13 cellular contexts compared by ENCODE assay signal in the genomic region with DNA sequence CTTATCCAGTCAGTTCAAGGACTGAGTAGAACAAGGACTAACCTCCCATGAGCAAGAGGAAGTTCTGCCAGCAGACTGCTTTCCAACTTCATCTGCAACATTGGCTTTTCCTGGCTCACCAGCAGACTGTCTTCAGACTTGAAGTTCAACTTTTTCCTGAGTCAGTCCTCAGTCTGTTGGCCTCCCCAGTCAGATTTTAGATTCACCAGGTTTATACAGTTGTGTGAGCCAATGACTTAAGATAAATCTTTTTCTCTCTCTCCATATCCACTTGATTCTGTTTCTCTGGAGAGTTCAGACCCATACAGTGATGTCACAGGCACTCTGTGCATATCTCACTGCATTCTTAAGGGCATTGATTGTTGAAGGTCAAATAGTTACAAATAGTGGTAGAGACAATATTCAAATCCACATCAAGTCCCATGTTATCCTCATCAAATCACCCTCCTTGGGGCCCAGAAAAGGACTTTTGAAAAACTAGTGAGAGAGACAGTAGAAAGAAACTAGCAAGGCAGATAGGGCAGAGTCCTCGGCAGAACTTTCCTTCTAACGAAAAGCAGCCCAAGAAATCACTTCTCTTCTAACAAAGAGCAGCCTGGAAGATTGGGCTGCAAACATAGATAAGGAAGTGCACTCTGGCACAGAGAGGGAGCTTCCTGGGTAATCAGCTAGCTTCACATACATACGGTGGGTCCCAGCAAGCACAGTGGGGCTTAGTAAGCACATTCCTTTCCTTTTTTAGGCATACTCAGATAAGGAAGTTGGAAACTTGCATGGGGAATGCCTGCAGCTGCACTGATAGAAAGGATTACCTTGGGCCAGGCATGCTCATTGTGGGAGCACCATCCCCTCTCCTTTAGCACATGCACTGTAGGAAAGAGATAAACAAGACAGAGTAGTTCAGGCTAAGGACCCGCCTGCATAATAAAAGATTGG.
DNase-seq lines count a peak whose midpoint lies in the region; ATAC-seq, FAIRE-seq and TF ChIP-seq lines count a peak whose summit lies in the region.
"Had no signal": no experiment of that assay in that cellular context is flagged by ENCODE, and none has a peak within 500 bp of the region (broad histone marks: within the 10 kb centered on the region; RNA-seq: fewer than 3 reads in every experiment).

No MANE protein-coding gene starts in this region.

- no peaks in the 10 kb centered on the region for H3K9me1 ChIP-seq in K562 (ENCODE audit: control insufficient read depth, insufficient read depth, low read length)

- H3K27ac ChIP-seq in K562 (ENCODE audit: extremely low read depth, low read depth, low read length) (no peak overlapping the region), iPS-18a (ENCODE audit: low read length) (peak overlapping the region; percentile 81), gastrocnemius medialis (peak overlapping the region in 1 of 4 donors; percentile 18)

- in situ Hi-C loops in K562 (cut with MboI): no loop called here
- in situ Hi-C loops in gastrocnemius medialis (cut with MboI; ENCODE audit: low sequenced_read_pairs in 4 of 4): no loop called here

- no peak overlapping the region for H3K4me2 ChIP-seq in K562 (ENCODE audit: insufficient read depth, low read length)

- POLR2A ChIA-PET in K562 (lab: Yijun Ruan, JAX): no interaction called here

- H3K27me3 ChIP-seq in K562 (ENCODE audit: control insufficient read depth in 2 of 2, insufficient read depth in 2 of 2, low read length in 2 of 2) (no peaks in the 10 kb centered on the region; a peak in 1 of 5 replicates), iPS-18a (ENCODE audit: control insufficient read depth, insufficient read depth, low read length) (no peaks in the 10 kb centered on the region), gastrocnemius medialis (no peaks in the 10 kb centered on the region)

- FAIRE-seq in K562 (lab: Jason Lieb, UNC): no peak

- no peak overlapping the region for H3K27ac Mint-ChIP-seq in CD14-positive monocyte
- H3K27ac Mint-ChIP-seq: activated naive CD8-positive, alpha-beta T cell had no signal

- H3K9me3 Mint-ChIP-seq in CD14-positive monocyte: peaks cover 10 to 27% (median 20%) of the 10 kb centered on the region in 7 donors

- H4K20me1 ChIP-seq in K562 (replicated peaks; ENCODE audit: control insufficient read depth, insufficient read depth, low read length): no peaks in the 10 kb centered on the region

- H3K36me3 ChIP-seq in K562 (ENCODE audit: control insufficient read depth, insufficient read depth, low read length): no peaks in the 10 kb centered on the region
- H3K36me3 ChIP-seq in iPS-18a (ENCODE audit: control insufficient read depth, low read depth, low read length): no peaks in the 10 kb centered on the region
- H3K36me3 ChIP-seq in gastrocnemius medialis: no peaks in the 10 kb centered on the region

- H3K4me1 ChIP-seq in K562 (replicated peaks in 1 of 2; ENCODE audit: control insufficient read depth in 2 of 2, insufficient read depth in 2 of 2, low read length in 2 of 2): no peaks in the 10 kb centered on the region
- H3K4me1 ChIP-seq in iPS-18a (ENCODE audit: control insufficient read depth, low read depth, low read length): peaks cover 49% of the 10 kb centered on the region
- peaks cover 4% of the 10 kb centered on the region in 2 donors for H3K4me1 ChIP-seq in gastrocnemius medialis

- H3K4me3 ChIP-seq in K562: no peak overlapping the region
- peak overlapping the region; percentile 14 for H3K4me3 ChIP-seq in iPS-18a (ENCODE audit: low read length)
- H3K4me3 ChIP-seq in gastrocnemius medialis: no peak overlapping the region

- no peaks in the 10 kb centered on the region for H3K36me3 Mint-ChIP-seq in CD14-positive monocyte
- H3K36me3 Mint-ChIP-seq: activated naive CD8-positive, alpha-beta T cell had no signal

- no peak overlapping the region for H3K4me3 Mint-ChIP-seq in CD14-positive monocyte
- H3K4me3 Mint-ChIP-seq: activated naive CD8-positive, alpha-beta T cell had no signal

- no peaks in the 10 kb centered on the region for H3K79me2 ChIP-seq in K562 (ENCODE audit: control insufficient read depth, insufficient read depth, low read length)

- H3K9ac ChIP-seq in K562 (ENCODE audit: insufficient read depth in 1 of 2, low read depth in 2 of 2, low read length in 2 of 2) (no peak overlapping the region), iPS-18a (ENCODE audit: low read length) (peak overlapping the region; percentile 59)

- no peak overlapping the region for H2AFZ ChIP-seq in K562 (ENCODE audit: low read depth, low read length)

- 0% methylated on average over 4 of the region's 4 CpGs for WGBS in K562 (ENCODE audit: insufficient coverage, low coverage, missing lambda C conversion rate)

- DNase-seq in GM03348 (ENCODE audit: low spot score) (peak; percentile 27), K562 (ENCODE audit: extremely low read depth in 1 of 4, low spot score in 3 of 4) (peak in 1 of 4 experiments; percentile 16), gastrocnemius medialis (peak; percentile 6 to 32), NCI-H446 treated with DMSO at 0.1 percent for 48 hours (lab: John Stamatoyannopoulos, UW) (no peak), CD14-positive monocyte (ENCODE audit: low spot score) (no peak)
- no peak for DNase-seq in NK-92 treated with Interleukin-12 subunit alpha and Interleukin-12 subunit beta, amount 100 ng/mL, for 24 hours (lab: John Stamatoyannopoulos, UW)
- DNase-seq: activated CD4-positive, alpha-beta T cell treated with anti-CD3 and anti-CD28 coated beads, Interleukin-2, amount 50 U/mL, for 48 hours; NCI-H2029 treated with DMSO at 0.1 percent for 48 hours; SHP77 treated with DMSO at 0.1 percent for 48 hours; stimulated activated CD4-positive, alpha-beta T cell treated with anti-CD3 and anti-CD28 coated beads, Interleukin-4, amount 100 ng/mL, for 24 hours had no signal

- CTCF ChIA-PET in K562 (lab: Yijun Ruan, JAX; ENCODE audit: low intra/inter-chr PET ratio): no interaction called here

- no peak for TF ChIP-seq RAD21 in K562 (CRISPR knock-in tag; conservative IDR thresholded peaks at IDR 0.05 in 1 of 2, IDR thresholded peaks at IDR 0.05 in 1 of 2)

- TF ChIP-seq CTCF in K562 (IDR thresholded peaks at IDR 0.05 in 2 of 3, conservative IDR thresholded peaks at IDR 0.05 in 1 of 3; ENCODE audit: insufficient read depth in 2 of 3, low read depth in 1 of 3, low read length in 3 of 3): no peak
- TF ChIP-seq CTCF in gastrocnemius medialis (IDR thresholded peaks at IDR 0.05 in 4 of 5, conservative IDR thresholded peaks at IDR 0.05 in 1 of 5): no peak
- no peak for TF ChIP-seq CTCF in CD14-positive monocyte (IDR thresholded peaks at IDR 0.05)

- peaks cover 0 to 5% (median 1%) of the 10 kb centered on the region in 3 donors for H3K27me3 Mint-ChIP-seq in CD14-positive monocyte (ENCODE audit: low read depth in 3 of 3)

- no peak for TF ChIP-seq EP300 in K562 (IDR thresholded peaks at IDR 0.05; ENCODE audit: low read length)

- BruUV-seq in K562 (replicated peaks; lab: Mats Ljungman, UMichigan): no TSS peak

- ATAC-seq in K562 (no peak), gastrocnemius medialis (peak in 1 of 2 donors; percentile 41), GM21825 (IDR thresholded peaks at IDR 0.05; ENCODE audit: unreplicated experiment) (no peak)

- H3K9me3 ChIP-seq in K562 (replicated peaks; ENCODE audit: control insufficient read depth, insufficient read depth, low read depth, low read length) (no peaks in the 10 kb centered on the region; the same call in 1 of the 2 replicates), iPS-18a (ENCODE audit: control insufficient read depth, low read depth, low read length) (no peaks in the 10 kb centered on the region), gastrocnemius medialis (no peaks in the 10 kb centered on the region)

- no peak for TF ChIP-seq POLR2A in K562 (conservative IDR thresholded peaks at IDR 0.05)
- no peak for TF ChIP-seq POLR2A in gastrocnemius medialis (IDR thresholded peaks at IDR 0.05)

- intact Hi-C loops in K562 (cut with micrococcal nuclease): no loop called here
- intact Hi-C loops in gastrocnemius medialis (cut with DNase I; ENCODE audit: low total_unique reads): no loop called here
- intact Hi-C loops in CD14-positive monocyte (cut with micrococcal nuclease): no loop called here

- H3K4me1 Mint-ChIP-seq in CD14-positive monocyte: no peaks in the 10 kb centered on the region

TF ChIP-seq in K562, 482 proteins besides CTCF, POLR2A, EP300 and RAD21 (continues in another document):
- TF ChIP-seq ZNF134 (CRISPR knock-in tag; conservative IDR thresholded peaks at IDR 0.05): no peak
- TF ChIP-seq AFF4 (CRISPR knock-in tag; IDR thresholded peaks at IDR 0.05): no peak
- no peak for TF ChIP-seq NONO (IDR thresholded peaks at IDR 0.05; ENCODE audit: low read depth in 2 of 2, low read length in 1 of 2)
- TF ChIP-seq STAT5A (IDR thresholded peaks at IDR 0.05; ENCODE audit: borderline replicate concordance, low read length): 0 out of 2 replicates have a peak, but pooled peaks have one; percentile 11

Comparison
In these comparisons a context has a peak if more than half of its experiments do, and no peak if none do; other contexts are left out.
1. DNase-seq: peak in GM03348 (single experiment) and gastrocnemius medialis (2 of 2); none in NK-92 treated with Interleukin-12 subunit alpha and Interleukin-12 subunit beta, amount 100 ng/mL, for 24 hours (single experiment), NCI-H446 treated with DMSO at 0.1 percent for 48 hours (single experiment) and CD14-positive monocyte (single experiment).